Comparison of ENCODE assay signal across 14 cellular contexts in the genomic region with DNA sequence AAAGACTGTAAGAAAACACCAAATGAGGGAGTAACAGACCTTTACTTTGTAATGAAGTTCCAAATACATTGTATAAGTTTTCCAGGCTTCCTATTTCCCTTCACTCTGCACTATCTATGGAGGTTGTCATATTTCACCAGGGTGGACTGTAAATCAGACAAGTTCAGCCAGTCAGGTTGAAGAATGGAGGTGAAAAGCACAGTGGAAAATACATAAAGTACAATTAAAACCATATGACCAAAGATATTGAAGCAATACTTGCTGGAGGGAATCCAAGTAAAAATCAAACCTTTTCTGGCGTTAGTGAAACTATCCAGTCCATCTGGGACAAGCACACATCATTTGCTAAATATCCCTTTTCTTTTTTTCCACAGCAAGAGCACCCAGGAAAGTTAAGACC. TPM values are rescaled to one million over a fixed set of nuclear protein-coding genes. Genes with fewer than 3 reads are reported as not detected.
DNase-seq lines count a peak whose midpoint lies in the region; FAIRE-seq and TF ChIP-seq lines count a peak whose summit lies in the region.
"Had no signal": no experiment of that assay in that cellular context is flagged by ENCODE, and none has a peak within 500 bp of the region (broad histone marks: within the 10 kb centered on the region; RNA-seq: fewer than 3 reads in every experiment).

No MANE protein-coding gene starts in this region.

- H3K27me3 Mint-ChIP-seq in astrocyte (ENCODE audit: low read depth, unreplicated experiment) = no peaks in the 10 kb centered on the region

- TF ChIP-seq CTCF in astrocyte (IDR thresholded peaks at IDR 0.05; ENCODE audit: insufficient read depth, low read depth, low read length) (no peak), hepatocyte (IDR thresholded peaks at IDR 0.05; ENCODE audit: poor library complexity) (no peak)

- no peaks in the 10 kb centered on the region for H3K9me3 ChIP-seq in astrocyte (ENCODE audit: insufficient read depth, low read depth, low read length)
- H3K9me3 ChIP-seq in hepatocyte (ENCODE audit: low read depth) = no peaks in the 10 kb centered on the region
- no peaks in the 10 kb centered on the region for H3K9me3 ChIP-seq in stomach smooth muscle (ENCODE audit: control insufficient read depth in 2 of 2, low read length in 2 of 2)
- H3K9me3 ChIP-seq: body of pancreas had no signal

- H2AFZ ChIP-seq in astrocyte (ENCODE audit: low read depth, low read length) (no peak overlapping the region), hepatocyte (no peak overlapping the region)

- DNase-seq in G401 (ENCODE audit: low spot score) (peak; percentile 41), astrocyte (ENCODE audit: low read depth) (no peak), hepatocyte (ENCODE audit: low spot score) (no peak), NCI-H524 treated with DMSO at 0.1 percent for 48 hours (lab: John Stamatoyannopoulos, UW) (no peak), DMS79 treated with DMSO at 0.1 percent for 48 hours (lab: John Stamatoyannopoulos, UW) (no peak), NCI-H526 (lab: John Stamatoyannopoulos, UW) (no peak), T-helper 2 cell (no peak)
- DNase-seq: activated CD4-positive, alpha-beta T cell treated with anti-CD3 and anti-CD28 coated beads for 36 hours; body of pancreas; Karpas-422; natural killer cell; NCI-H2029 had no signal

- WGBS in hepatocyte (ENCODE audit: low lambda C conversion rate, missing lambda C conversion rate) = 57% methylated on average over 1 of the region's 1 CpG

- H3K27me3 ChIP-seq in astrocyte (ENCODE audit: insufficient read depth, low read length) (no peaks in the 10 kb centered on the region), hepatocyte (peaks cover 17% of the 10 kb centered on the region), stomach smooth muscle (ENCODE audit: control insufficient read depth in 1 of 2, insufficient read depth in 2 of 2, low read length in 2 of 2) (no peaks in the 10 kb centered on the region)

- peaks cover 1% of the 10 kb centered on the region for H3K36me3 Mint-ChIP-seq in astrocyte (ENCODE audit: low read depth, unreplicated experiment)
- H3K36me3 Mint-ChIP-seq: natural killer cell had no signal

- H3K4me3 Mint-ChIP-seq in astrocyte (ENCODE audit: unreplicated experiment) = peak overlapping the region; percentile 51
- H3K4me3 Mint-ChIP-seq: activated CD4-positive, alpha-beta T cell treated with anti-CD3 and anti-CD28 coated beads for 36 hours; natural killer cell had no signal

- H3K4me1 Mint-ChIP-seq in astrocyte (ENCODE audit: low read depth, unreplicated experiment) = peaks cover 33% of the 10 kb centered on the region

- no peak overlapping the region for H3K9ac ChIP-seq in astrocyte (ENCODE audit: low read length)
- no peak overlapping the region for H3K9ac ChIP-seq in stomach smooth muscle (ENCODE audit: low read length in 2 of 2)

- peaks cover 29% of the 10 kb centered on the region for H3K4me1 ChIP-seq in astrocyte (ENCODE audit: insufficient read depth, low read length)
- H3K4me1 ChIP-seq in hepatocyte (ENCODE audit: insufficient read depth) = peaks cover 4% of the 10 kb centered on the region
- H3K4me1 ChIP-seq in stomach smooth muscle (ENCODE audit: control insufficient read depth, insufficient read depth, low read length) = peaks cover 9% of the 10 kb centered on the region

- peak; percentile 39 for FAIRE-seq in astrocyte (lab: Jason Lieb, UNC)
- FAIRE-seq: islet of Langerhans had no signal

- in situ Hi-C loops in G401 (cut with HindIII; ENCODE audit: low sequenced_read_pairs) = no loop called here

- H3K4me3 ChIP-seq in astrocyte (ENCODE audit: insufficient read depth, low read depth, low read length) = no peak overlapping the region
- H3K4me3 ChIP-seq in hepatocyte = no peak overlapping the region
- peak overlapping the region; percentile 16 to 47 for H3K4me3 ChIP-seq in stomach smooth muscle (ENCODE audit: low read length in 2 of 2)
- H3K4me3 ChIP-seq: body of pancreas had no signal

- H3K27ac Mint-ChIP-seq in astrocyte (ENCODE audit: unreplicated experiment) = no peak overlapping the region
- H3K27ac Mint-ChIP-seq: activated CD4-positive, alpha-beta T cell treated with anti-CD3 and anti-CD28 coated beads for 36 hours; natural killer cell had no signal

- H4K20me1 ChIP-seq in astrocyte (ENCODE audit: insufficient read depth, low read length) (peaks cover 4% of the 10 kb centered on the region), hepatocyte (ENCODE audit: insufficient read depth, poor library complexity, severe bottlenecking) (no peaks in the 10 kb centered on the region)

- peak overlapping the region; percentile 57 for H3K4me2 ChIP-seq in astrocyte (ENCODE audit: low read length)
- H3K4me2 ChIP-seq in hepatocyte = peak overlapping the region; percentile 16

- H3K27ac ChIP-seq in astrocyte (ENCODE audit: low read depth, low read length) = no peak overlapping the region
- no peak overlapping the region for H3K27ac ChIP-seq in hepatocyte
- H3K27ac ChIP-seq in stomach smooth muscle (ENCODE audit: low read length) = no peak overlapping the region
- H3K27ac ChIP-seq: body of pancreas had no signal

- H3K36me3 ChIP-seq in astrocyte (ENCODE audit: insufficient read depth, low read length) (peaks cover 5% of the 10 kb centered on the region), hepatocyte (replicated peaks; ENCODE audit: insufficient read depth, low read depth) (no peaks in the 10 kb centered on the region), stomach smooth muscle (ENCODE audit: control insufficient read depth in 2 of 2, insufficient read depth in 2 of 2, low read length in 2 of 2) (no peaks in the 10 kb centered on the region)

- H3K9me3 Mint-ChIP-seq in astrocyte (ENCODE audit: unreplicated experiment) = peaks cover 2% of the 10 kb centered on the region
- H3K9me3 Mint-ChIP-seq: natural killer cell had no signal

- H3K79me2 ChIP-seq in astrocyte (ENCODE audit: insufficient read depth, low read length) (peaks cover 57% of the 10 kb centered on the region), hepatocyte (no peaks in the 10 kb centered on the region)

- no peaks in the 10 kb centered on the region for H3K9me2 ChIP-seq in hepatocyte (replicated peaks; ENCODE audit: insufficient read depth)

RNA-seq across cellular contexts. Expression of a gene that starts 3.2 kb away (rescaled TPM):
- not detected in 2 replicates for total RNA-seq in G401 (2014; rRNA removed; shearing (Covaris generic))
- total RNA-seq in astrocyte (29.5 and 31.4 TPM in 2 replicates), hepatocyte (7.2 and 12.1 TPM in 2 replicates)
- polyA plus RNA-seq in hepatocyte = 14.1 and 17.2 TPM in 2 replicates
- total RNA-seq: natural killer cell had no signal

RNA-seq across cellular contexts. Expression of a gene that starts 55.6 kb away (rescaled TPM):
- 20.6 and 27.3 TPM in 2 replicates for total RNA-seq in G401 (2014; rRNA removed; shearing (Covaris generic))
- total RNA-seq in astrocyte (67.0 and 84.0 TPM in 2 replicates), hepatocyte (37.0 and 37.3 TPM in 2 replicates)
- 18.3 and 25.3 TPM in 2 replicates for polyA plus RNA-seq in hepatocyte

Comparison
In these comparisons a context has a peak if more than half of its experiments do, and no peak if none do; other contexts are left out.
1. H3K4me3 ChIP-seq: peak in stomach smooth muscle (2 of 2); none in astrocyte (single experiment) and hepatocyte (single experiment).